Comparison of ENCODE assay signal across 2 cellular contexts in genomic region chr18:50775726-50776125, GRCh38.
TF ChIP-seq lines count a peak whose summit lies in the region.

No MANE protein-coding gene starts in this region.

TF ChIP-seq in GM23338, 12 proteins besides CTCF, POLR2A, EP300 and RAD21:
- TF ChIP-seq REST (IDR thresholded peaks at IDR 0.05; ENCODE audit: unreplicated experiment) (no peak), ETS1 (IDR thresholded peaks at IDR 0.05) (no peak), EZH2 (IDR thresholded peaks at IDR 0.05; ENCODE audit: low read depth, unreplicated experiment) (no peak), ZNF114 (CRISPR knock-in tag; IDR thresholded peaks at IDR 0.05) (no peak), CREB1 (CRISPR knock-in tag; IDR thresholded peaks at IDR 0.05; ENCODE audit: low read depth) (no peak), NANOG (IDR thresholded peaks at IDR 0.05; ENCODE audit: borderline replicate concordance) (no peak), ZNF462 (CRISPR knock-in tag; IDR thresholded peaks at IDR 0.05) (no peak), POLR2AphosphoS5 (IDR thresholded peaks at IDR 0.05; ENCODE audit: low read depth) (no peak), ZNF331 (CRISPR knock-in tag; IDR thresholded peaks at IDR 0.05; ENCODE audit: low read depth) (no peak), STAT1 (IDR thresholded peaks at IDR 0.05; ENCODE audit: unreplicated experiment) (no peak), EZH2phosphoT487 (IDR thresholded peaks at IDR 0.05; ENCODE audit: unreplicated experiment) (no peak), JUNB (IDR thresholded peaks at IDR 0.05; ENCODE audit: unreplicated experiment) (no peak)

TF ChIP-seq in K562, 482 proteins besides CTCF, POLR2A, EP300 and RAD21 (continued from another document):
- no peak for TF ChIP-seq RNF219 (CRISPR knock-in tag; IDR thresholded peaks at IDR 0.05)
- no peak for TF ChIP-seq NR2C1 (IDR thresholded peaks at IDR 0.05)
- no peak for TF ChIP-seq NR2C1 (tag; IDR thresholded peaks at IDR 0.05)
- no peak for TF ChIP-seq RBM14 (IDR thresholded peaks at IDR 0.05; ENCODE audit: borderline replicate concordance, insufficient read depth, low read depth, low read length)
- no peak for TF ChIP-seq TCF7L2 (IDR thresholded peaks at IDR 0.05; ENCODE audit: low read depth, low read length)
- TF ChIP-seq MED1 (CRISPR knock-in tag; IDR thresholded peaks at IDR 0.05; ENCODE audit: borderline replicate concordance), result no peak
- no peak for TF ChIP-seq NCOA1 (IDR thresholded peaks at IDR 0.05; ENCODE audit: low read depth)
- TF ChIP-seq ZNF280B (CRISPR knock-in tag; IDR thresholded peaks at IDR 0.05), result no peak
- TF ChIP-seq GABPB1 (CRISPR knock-in tag; IDR thresholded peaks at IDR 0.05), result no peak
- no peak for TF ChIP-seq ZNF239 (CRISPR knock-in tag; IDR thresholded peaks at IDR 0.05)
- no peak for TF ChIP-seq ZNF197 (CRISPR knock-in tag; IDR thresholded peaks at IDR 0.05; ENCODE audit: low read depth)
- no peak for TF ChIP-seq ZNF511 (CRISPR knock-in tag; IDR thresholded peaks at IDR 0.05)
TF ChIP-seq in K562: peak in this region for 0.
